In the genomic region with DNA sequence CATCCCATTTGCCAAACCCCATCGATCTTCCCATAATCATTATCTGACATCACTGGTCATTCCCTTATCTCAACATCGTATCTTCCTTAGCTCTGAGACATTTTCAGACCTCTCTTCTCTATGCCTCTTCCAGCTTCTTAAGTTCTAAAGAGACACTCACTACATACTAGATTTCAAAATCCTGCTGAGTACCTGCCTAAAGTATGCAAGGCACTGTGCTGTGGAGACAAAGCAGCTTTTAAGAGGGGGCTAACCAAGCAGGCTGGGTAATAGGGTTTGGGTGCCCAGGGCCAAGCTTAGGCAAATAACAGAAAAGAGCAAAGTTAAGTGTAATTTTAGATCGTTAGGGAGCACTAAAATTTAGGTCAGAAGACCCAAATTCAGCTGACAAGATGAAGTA, we compare ENCODE assay signal across 13 cellular contexts. TPM values are rescaled to one million over a fixed set of nuclear protein-coding genes. Genes with fewer than 3 reads are reported as not detected.
DNase-seq lines count a peak whose midpoint lies in the region; FAIRE-seq and TF ChIP-seq lines count a peak whose summit lies in the region.
"Had no signal": no experiment of that assay in that cellular context is flagged by ENCODE, and none has a peak within 500 bp of the region (broad histone marks: within the 10 kb centered on the region; RNA-seq: fewer than 3 reads in every experiment).

No MANE protein-coding gene starts in this region.

- H3K36me3 ChIP-seq in bronchial epithelial cell (ENCODE audit: control insufficient read depth, insufficient read depth, low read length): no peaks in the 10 kb centered on the region
- no peaks in the 10 kb centered on the region for H3K36me3 ChIP-seq in mesendoderm (ENCODE audit: control insufficient read depth, insufficient read depth, low read length)
- H3K36me3 ChIP-seq in vagina: no peaks in the 10 kb centered on the region
- no peaks in the 10 kb centered on the region for H3K36me3 ChIP-seq in neural progenitor cell

- no peak overlapping the region for H3K4me3 Mint-ChIP-seq in neural progenitor cell
- H3K4me3 Mint-ChIP-seq: activated CD4-positive, alpha-beta T cell treated with anti-CD3 and anti-CD28 coated beads, Interleukin-2, amount 10 ng/mL, durations not matched to agents 24 days and 14 days had no signal

- no peak overlapping the region for H4K8ac ChIP-seq in mesendoderm (ENCODE audit: low read depth, low read length)

- H2BK15ac ChIP-seq in mesendoderm (replicated peaks; ENCODE audit: low read depth): no peak overlapping the region

- H3K79me1 ChIP-seq in mesendoderm (ENCODE audit: low read length): peaks cover 8% of the 10 kb centered on the region

- DNase-seq in AG10803 (ENCODE audit: low read depth) (peak; percentile 85), GM18507 (ENCODE audit: extremely low spot score, insufficient read length, low read depth) (no peak), bronchial epithelial cell (ENCODE audit: low read depth) (peak; percentile 61), mesendoderm (peak; percentile 48), vagina (ENCODE audit: extremely low spot score in 2 of 2) (no peak), cerebellar nuclear complex (lab: John Stamatoyannopoulos, UW) (no peak), G401 (ENCODE audit: low spot score) (no peak), neural progenitor cell (ENCODE audit: low spot score) (no peak)
- DNase-seq: activated effector memory CD4-positive, alpha-beta T cell treated with anti-CD3 and anti-CD28 coated beads, Interleukin-2, amount 50 U/mL, for 16 hours; NCI-H2171 treated with DMSO at 0.1 percent for 48 hours; SW 1271 had no signal

- FAIRE-seq in GM18507 (lab: Jason Lieb, UNC) (peak; percentile 52), bronchial epithelial cell (lab: Jason Lieb, UNC) (no peak)

- H2BK120ac ChIP-seq in mesendoderm (ENCODE audit: low read depth, low read length): no peak overlapping the region

- H2BK5ac ChIP-seq in mesendoderm (ENCODE audit: low read length): no peak overlapping the region

- H3K27ac Mint-ChIP-seq in neural progenitor cell: no peak overlapping the region
- H3K27ac Mint-ChIP-seq: activated CD4-positive, alpha-beta T cell treated with anti-CD3 and anti-CD28 coated beads, Interleukin-2, amount 10 ng/mL, durations not matched to agents 24 days and 14 days had no signal

- no peak overlapping the region for H3K23ac ChIP-seq in mesendoderm (ENCODE audit: low read length)

- H4K20me1 ChIP-seq in neural progenitor cell (ENCODE audit: low read depth): peaks cover 33% of the 10 kb centered on the region

- peaks cover 2% of the 10 kb centered on the region for H3K27me3 Mint-ChIP-seq in neural progenitor cell (ENCODE audit: insufficient read depth, low read depth)
- H3K27me3 Mint-ChIP-seq: activated CD4-positive, alpha-beta T cell treated with anti-CD3 and anti-CD28 coated beads, Interleukin-2, amount 10 ng/mL, durations not matched to agents 24 days and 14 days had no signal

- TF ChIP-seq CTCF in AG10803 (conservative IDR thresholded peaks at IDR 0.05; ENCODE audit: low read length) (no peak), bronchial epithelial cell (IDR thresholded peaks at IDR 0.05; ENCODE audit: insufficient read depth, low read length, severe bottlenecking) (no peak), vagina (IDR thresholded peaks at IDR 0.05) (no peak), neural progenitor cell (IDR thresholded peaks at IDR 0.05) (no peak)

- H3K9me3 Mint-ChIP-seq in neural progenitor cell: no peaks in the 10 kb centered on the region
- H3K9me3 Mint-ChIP-seq: activated CD4-positive, alpha-beta T cell treated with anti-CD3 and anti-CD28 coated beads, Interleukin-2, amount 10 ng/mL, durations not matched to agents 24 days and 14 days had no signal

- peaks cover 25% of the 10 kb centered on the region for H3K4me1 Mint-ChIP-seq in neural progenitor cell

- intact Hi-C loops in vagina (cut with DNase I): no loop called here

- H3K4ac ChIP-seq in mesendoderm (ENCODE audit: low read depth, low read length): no peak overlapping the region

- H3F3A ChIP-seq in neural progenitor cell (ENCODE audit: low read depth): peaks cover 4% of the 10 kb centered on the region

- H3K9ac ChIP-seq in mesendoderm (ENCODE audit: low read length) (no peak overlapping the region), neural progenitor cell (no peak overlapping the region)

- H3K4me1 ChIP-seq in mesendoderm (ENCODE audit: control insufficient read depth, low read depth, low read length): peaks cover 1% of the 10 kb centered on the region
- peaks cover 43% of the 10 kb centered on the region for H3K4me1 ChIP-seq in vagina
- H3K4me1 ChIP-seq in neural progenitor cell: peaks cover 14% of the 10 kb centered on the region

- no peak overlapping the region for H4K5ac ChIP-seq in mesendoderm (ENCODE audit: low read length)

- H3K4me2 ChIP-seq in mesendoderm (ENCODE audit: low read length) (no peak overlapping the region), neural progenitor cell (no peak overlapping the region)

- H3K9me3 ChIP-seq in vagina: no peaks in the 10 kb centered on the region
- no peaks in the 10 kb centered on the region for H3K9me3 ChIP-seq in neural progenitor cell (ENCODE audit: low read depth)

- WGBS in mesendoderm (ENCODE audit: extremely low coverage, insufficient coverage, low lambda C conversion rate): no CpG with 5 or more reads among the region's 3 CpGs

- H3K27ac ChIP-seq in mesendoderm (ENCODE audit: low read depth, low read length) (no peak overlapping the region), vagina (no peak overlapping the region), neural progenitor cell (no peak overlapping the region)
- H3K27ac ChIP-seq: HL-60 had no signal

- in situ Hi-C loops in G401 (cut with HindIII; ENCODE audit: low sequenced_read_pairs): no loop called here

- TF ChIP-seq POLR2A in vagina (IDR thresholded peaks at IDR 0.05): no peak

- H3K79me2 ChIP-seq in mesendoderm (ENCODE audit: control insufficient read depth, insufficient read depth, low read length) (peaks cover 31% of the 10 kb centered on the region), neural progenitor cell (ENCODE audit: low read depth) (peaks cover 58% of the 10 kb centered on the region)

- H2AFZ ChIP-seq in neural progenitor cell (replicated peaks): no peak overlapping the region

- H3K18ac ChIP-seq in mesendoderm (ENCODE audit: low read length): no peak overlapping the region

- H3K27me3 ChIP-seq in bronchial epithelial cell (ENCODE audit: control insufficient read depth, insufficient read depth, low read length) (no peaks in the 10 kb centered on the region), mesendoderm (ENCODE audit: insufficient read depth, low read length, poor library complexity) (no peaks in the 10 kb centered on the region), vagina (no peaks in the 10 kb centered on the region), neural progenitor cell (no peaks in the 10 kb centered on the region)

- H3K56ac ChIP-seq in mesendoderm (ENCODE audit: low read length): no peak overlapping the region

- no peak overlapping the region for H3K4me3 ChIP-seq in AG10803 (ENCODE audit: low read length)
- H3K4me3 ChIP-seq in bronchial epithelial cell (ENCODE audit: low read depth, low read length): no peak overlapping the region
- H3K4me3 ChIP-seq in mesendoderm (ENCODE audit: low read length): no peak overlapping the region
- H3K4me3 ChIP-seq in vagina: no peak overlapping the region
- no peak overlapping the region for H3K4me3 ChIP-seq in neural progenitor cell

- H2AK5ac ChIP-seq in mesendoderm (ENCODE audit: low read length): no peak overlapping the region

- H3K36me3 Mint-ChIP-seq in neural progenitor cell: peaks cover 5% of the 10 kb centered on the region

RNA-seq across cellular contexts. Expression of a gene that starts 3.4 kb away (rescaled TPM):
- 51.9 and 70.8 TPM in 2 replicates for total RNA-seq in bronchial epithelial cell
- 161 TPM for polyA plus RNA-seq in mesendoderm (2013, experiment 1 of 2)
- polyA plus RNA-seq in mesendoderm (2013, experiment 2 of 2): 158 TPM
- total RNA-seq in vagina: 23.8 TPM
- total RNA-seq in G401 (2014; rRNA removed; shearing (Covaris generic)): 75.0 and 89.5 TPM in 2 replicates
- 66.6 and 98.9 TPM in 2 replicates for total RNA-seq in neural progenitor cell (ENCODE audit: low replicate concordance)

Comparison
In these comparisons a context has a peak if more than half of its experiments do, and no peak if none do; other contexts are left out.
1. DNase-seq: peak in AG10803 (single experiment), bronchial epithelial cell (single experiment) and mesendoderm (single experiment); none in GM18507 (single experiment), vagina (0 of 2), cerebellar nuclear complex (0 of 2), G401 (single experiment) and neural progenitor cell (single experiment).